In the genomic region with DNA sequence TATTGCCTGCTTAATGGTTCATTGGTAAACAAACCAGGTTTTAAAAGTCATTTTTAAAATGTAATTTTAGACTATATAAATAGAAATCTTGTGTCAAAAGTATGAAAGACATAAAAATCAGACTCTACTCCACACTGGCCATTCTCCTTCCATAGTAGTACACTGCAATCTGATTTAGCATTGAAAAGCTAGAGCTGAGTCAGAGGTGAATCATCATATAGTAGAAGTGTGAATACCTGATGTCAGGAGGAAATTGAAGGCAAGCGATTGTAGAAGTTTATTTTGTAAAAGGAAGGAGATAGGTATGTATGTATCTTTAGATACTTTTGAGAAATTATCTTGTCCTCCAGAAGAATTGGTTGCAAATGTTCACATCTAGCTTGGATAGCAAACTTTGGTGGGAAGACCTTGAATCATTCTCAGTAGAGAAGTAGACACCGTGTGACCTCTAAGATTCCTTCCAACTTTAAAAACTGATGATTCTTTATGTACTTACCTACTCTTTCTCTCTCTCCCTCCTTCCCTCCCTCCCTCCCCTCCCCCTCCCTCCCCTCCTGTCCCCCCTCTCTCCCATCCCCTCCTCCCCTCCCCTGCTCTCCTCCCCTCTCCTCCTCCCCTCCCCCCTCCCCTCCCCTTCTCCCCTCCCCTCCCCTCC, we compare ENCODE assay signal across 9 cellular contexts.
DNase-seq lines count a peak whose midpoint lies in the region; ATAC-seq, FAIRE-seq and TF ChIP-seq lines count a peak whose summit lies in the region.
"Had no signal": no experiment of that assay in that cellular context is flagged by ENCODE, and none has a peak within 500 bp of the region (broad histone marks: within the 10 kb centered on the region; RNA-seq: fewer than 3 reads in every experiment).

No MANE protein-coding gene starts in this region.

- no peaks in the 10 kb centered on the region for H3K79me2 ChIP-seq in keratinocyte (ENCODE audit: control insufficient read depth, insufficient read depth, low read length)

- 0 out of 2 replicates have a peak, but pooled peaks cover 6% of the 10 kb centered on the region for H3K36me3 ChIP-seq in BJ (ENCODE audit: control insufficient read depth, insufficient read depth, low read length)
- peaks cover 62% of the 10 kb centered on the region for H3K36me3 ChIP-seq in adipocyte (ENCODE audit: control insufficient read depth, insufficient read depth, low read length, severe bottlenecking)
- peaks cover 3 to 7% of the 10 kb centered on the region in 2 experiments for H3K36me3 ChIP-seq in keratinocyte (ENCODE audit: control insufficient read depth in 2 of 2, extremely low read depth in 1 of 2, insufficient read depth in 2 of 2, low read length in 2 of 2)
- no peaks in the 10 kb centered on the region for H3K36me3 ChIP-seq in uterus

- H3K4me2 ChIP-seq in keratinocyte (ENCODE audit: control insufficient read depth, extremely low read depth, insufficient read depth, low read depth, low read length): no peak overlapping the region

- CTCF ChIA-PET in BJ (lab: Yijun Ruan, JAX): no interaction called here
- CTCF ChIA-PET in CD4-positive, alpha-beta T cell (lab: Charles Lee): no interaction called here

- POLR2A ChIA-PET in BJ (lab: Charles Lee): no interaction called here
- POLR2A ChIA-PET in CD4-positive, alpha-beta T cell (lab: Charles Lee): no interaction called here

- H4K20me1 ChIP-seq in keratinocyte (ENCODE audit: control insufficient read depth, extremely low read depth, insufficient read depth, low read length): no peaks in the 10 kb centered on the region

- H3K27me3 Mint-ChIP-seq in CD4-positive, alpha-beta T cell: no peaks in the 10 kb centered on the region

- DNase-seq in BJ (ENCODE audit: low read depth) (peak; percentile 4), HS-5 (ENCODE audit: low read depth) (peak; percentile 58), adipocyte (ENCODE audit: low read depth) (peak; percentile 41), keratinocyte (ENCODE audit: low read depth, low spot score) (peak; percentile 21), uterus (no peak), GF-D8 (lab: John Stamatoyannopoulos, UW) (no peak)
- DNase-seq in CD4-positive, alpha-beta T cell: no peak
- DNase-seq: RPMI8226 had no signal

- no peak overlapping the region for H2AFZ ChIP-seq in keratinocyte (ENCODE audit: control insufficient read depth, low read length)

- H3K4me3 ChIP-seq in BJ (ENCODE audit: low read depth, low read length): no peak overlapping the region
- H3K4me3 ChIP-seq in adipocyte (ENCODE audit: low read length): no peak overlapping the region
- no peak overlapping the region for H3K4me3 ChIP-seq in keratinocyte (ENCODE audit: control insufficient read depth in 2 of 3, extremely low read depth in 1 of 3, insufficient read depth in 2 of 3, low read depth in 1 of 3, low read length in 3 of 3)
- no peak overlapping the region for H3K4me3 ChIP-seq in uterus

- H3K27ac ChIP-seq in keratinocyte (ENCODE audit: control insufficient read depth, insufficient read depth, low read length): no peak overlapping the region
- no peak overlapping the region for H3K27ac ChIP-seq in CD4-positive, alpha-beta T cell (ENCODE audit: low read depth, low read length)
- H3K27ac ChIP-seq in uterus: no peak overlapping the region

- no peak for ATAC-seq in CD4-positive, alpha-beta T cell (ENCODE audit: poor library complexity)
- no peak for ATAC-seq in GM21367 (IDR thresholded peaks at IDR 0.05; ENCODE audit: unreplicated experiment)

- peaks cover 6% of the 10 kb centered on the region for H3K4me1 Mint-ChIP-seq in CD4-positive, alpha-beta T cell (ENCODE audit: low read depth)

- H3K4me3 Mint-ChIP-seq in CD4-positive, alpha-beta T cell: no peak overlapping the region

- no peaks in the 10 kb centered on the region for H3K4me1 ChIP-seq in adipocyte (ENCODE audit: control insufficient read depth, insufficient read depth, low read length)
- no peaks in the 10 kb centered on the region for H3K4me1 ChIP-seq in keratinocyte (ENCODE audit: control insufficient read depth, extremely low read depth, insufficient read depth, low read length)
- H3K4me1 ChIP-seq in uterus: no peaks in the 10 kb centered on the region

- H3K9me3 Mint-ChIP-seq in CD4-positive, alpha-beta T cell: no peaks in the 10 kb centered on the region

- no peaks in the 10 kb centered on the region for H3K9me1 ChIP-seq in keratinocyte (ENCODE audit: control insufficient read depth, extremely low read depth, insufficient read depth, low read length)

- H3K27me3 ChIP-seq in BJ (ENCODE audit: control insufficient read depth, insufficient read depth, low read length) (no peaks in the 10 kb centered on the region), adipocyte (replicated peaks; ENCODE audit: control insufficient read depth, insufficient read depth, low read length) (no peaks in the 10 kb centered on the region), keratinocyte (ENCODE audit: control insufficient read depth, extremely low read depth, insufficient read depth, low read length) (no peaks in the 10 kb centered on the region), uterus (no peaks in the 10 kb centered on the region)
- no peaks in the 10 kb centered on the region for H3K27me3 ChIP-seq in CD4-positive, alpha-beta T cell (ENCODE audit: control insufficient read depth, insufficient read depth, low read length)

- dilution Hi-C loops in keratinocyte (cut with MboI; ENCODE audit: extremely low pct_ligation_motif_present, low sequenced_read_pairs): no loop called here

- intact Hi-C loops in CD4-positive, alpha-beta T cell (cut with DNase I, micrococcal nuclease): no loop called here
- intact Hi-C loops in uterus (cut with DNase I; ENCODE audit: low total_unique reads): no loop called here

- no peak overlapping the region for H3K27ac Mint-ChIP-seq in CD4-positive, alpha-beta T cell

- no peak overlapping the region for H3K9ac ChIP-seq in adipocyte (ENCODE audit: low read length)
- H3K9ac ChIP-seq in keratinocyte (ENCODE audit: control insufficient read depth, extremely low read depth, insufficient read depth, low read length): no peak overlapping the region

- no peak for TF ChIP-seq POLR2A in uterus (IDR thresholded peaks at IDR 0.05)

- TF ChIP-seq CTCF in BJ (IDR thresholded peaks at IDR 0.05; ENCODE audit: insufficient read depth, low read depth, low read length): no peak
- no peak for TF ChIP-seq CTCF in keratinocyte (optimal IDR thresholded peaks at IDR 0.05 in 1 of 3, IDR thresholded peaks at IDR 0.05 in 1 of 3, conservative IDR thresholded peaks at IDR 0.05 in 1 of 3; ENCODE audit: extremely low read depth in 1 of 3, insufficient read depth in 2 of 3, low read length in 3 of 3)
- TF ChIP-seq CTCF in CD4-positive, alpha-beta T cell (IDR thresholded peaks at IDR 0.05): no peak
- TF ChIP-seq CTCF in uterus (IDR thresholded peaks at IDR 0.05): no peak

- H3K9me3 ChIP-seq in adipocyte (ENCODE audit: control insufficient read depth, low read length) (no peaks in the 10 kb centered on the region), keratinocyte (ENCODE audit: control insufficient read depth, low read depth, low read length) (no peaks in the 10 kb centered on the region), uterus (no peaks in the 10 kb centered on the region)
- H3K9me3 ChIP-seq in CD4-positive, alpha-beta T cell (ENCODE audit: control insufficient read depth, low read length): no peaks in the 10 kb centered on the region

- peak; percentile 68 for FAIRE-seq in keratinocyte (lab: Jason Lieb, UNC)

- H3K36me3 Mint-ChIP-seq in CD4-positive, alpha-beta T cell (ENCODE audit: low read depth): peaks cover 74% of the 10 kb centered on the region

Comparison
In these comparisons a context has a peak if more than half of its experiments do, and no peak if none do; other contexts are left out.
1. DNase-seq: peak in BJ (single experiment), HS-5 (single experiment), adipocyte (single experiment) and keratinocyte (single experiment); none in CD4-positive, alpha-beta T cell (0 of 10), uterus (0 of 2) and GF-D8 (single experiment).